In the genomic region with DNA sequence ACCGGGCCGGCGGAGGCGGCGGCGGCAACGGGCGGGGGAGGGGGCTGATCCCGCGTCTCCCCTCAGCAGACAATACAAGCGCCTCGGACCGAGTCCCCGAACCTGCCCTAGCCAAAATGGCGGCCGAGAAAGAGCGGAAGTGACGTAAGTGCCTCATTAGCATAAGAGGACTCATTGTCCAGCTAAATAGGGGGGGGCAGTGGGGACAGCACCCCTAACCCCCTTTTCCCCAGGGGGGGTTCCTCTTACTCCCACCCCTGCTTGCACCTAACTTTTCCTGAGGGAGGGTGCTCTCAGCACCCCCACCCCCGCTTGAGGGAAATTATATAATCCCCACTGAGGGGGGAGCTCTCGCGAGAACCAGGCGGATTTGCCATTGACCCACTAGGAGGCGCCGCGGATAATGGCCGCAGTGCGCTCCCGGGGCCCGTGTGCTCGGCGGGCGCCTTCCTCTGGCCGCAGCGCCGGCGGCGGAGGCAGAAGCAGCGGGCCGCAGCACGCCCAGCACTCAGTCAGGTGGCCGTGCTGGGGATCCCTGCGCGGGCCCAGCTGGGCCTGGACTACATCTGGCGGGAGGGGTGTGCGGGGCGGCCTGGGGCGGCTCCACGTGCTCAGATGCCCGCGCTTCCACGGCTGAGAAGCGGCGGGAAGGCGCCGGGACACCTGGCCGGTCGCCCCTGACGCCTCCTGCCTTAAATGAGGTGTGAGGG, we compare ENCODE assay signal across 8 cellular contexts. TPM values are rescaled to one million over a fixed set of nuclear protein-coding genes. Genes with fewer than 3 reads are reported as not detected.
A peak's percentile ranks its signal among the peaks of the same experiment; 100 is the strongest.
DNase-seq lines count a peak whose midpoint lies in the region; ATAC-seq and TF ChIP-seq lines count a peak whose summit lies in the region.

ADNP (minus strand) TSS at position 132 of the 710 bp plus-strand sequence. CDS start 27,441 bp downstream, outside the sequence.

- H3K9me3 ChIP-seq in lung (ENCODE audit: control insufficient read depth in 2 of 2, insufficient read depth in 1 of 2, low read length in 1 of 2): no peaks in the 10 kb centered on the region

- H3K36me3 ChIP-seq in lung (ENCODE audit: control insufficient read depth in 2 of 2, insufficient read depth in 2 of 2, low read length in 2 of 2): peaks cover 2 to 5% of the 10 kb centered on the region in 2 donors

- peak; percentile 49 for ATAC-seq in GM19468 (IDR thresholded peaks at IDR 0.05; ENCODE audit: extremely low read depth, unreplicated experiment)
- peak; percentile 88 for ATAC-seq in lung (ENCODE audit: insufficient read depth, low FRiP score)

- H3K27ac ChIP-seq in lung (ENCODE audit: low read depth in 1 of 2, low read length in 1 of 2): peak within 1 kb of the TSS; percentile 95 to 100

- peak; percentile 92 for DNase-seq in COLO668 (lab: John Stamatoyannopoulos, UW; ENCODE audit: unreplicated experiment)
- peak; percentile 98 for DNase-seq in HT-29 (ENCODE audit: low spot score)
- peak; percentile 44 for DNase-seq in NK-92 (lab: John Stamatoyannopoulos, UW; ENCODE audit: unreplicated experiment)
- peak; percentile 71 to 76 for DNase-seq in activated CD8-positive, alpha-beta memory T cell treated with anti-CD3 and anti-CD28 coated beads for 1 hour (ENCODE audit: extremely low read depth in 1 of 2, low read depth in 1 of 2)
- DNase-seq in effector CD4-positive, alpha-beta T cell: peak; percentile 86
- DNase-seq in lung (ENCODE audit: low spot score): peak; percentile 92
- peak; percentile 77 to 81 (median 80) for DNase-seq in stimulated activated CD4-positive, alpha-beta T cell treated with anti-CD3 and anti-CD28 coated beads, TNF-alpha, amount 100 ng/mL, for 24 hours (ENCODE audit: low read depth in 3 of 3)

- TF ChIP-seq CTCF in lung (IDR thresholded peaks at IDR 0.05; ENCODE audit: control extremely low read depth, extremely low read depth): peak; percentile 44

- H3K4me1 ChIP-seq in lung (ENCODE audit: control insufficient read depth in 2 of 2, insufficient read depth in 2 of 2, low read length in 2 of 2): peaks cover 5 to 11% of the 10 kb centered on the region in 2 donors

- H3K4me3 ChIP-seq in lung: peak within 1 kb of the TSS; percentile 98

- WGBS in lung, 2 donors: 1% methylated on average over 51 to 58 of the region's 58 CpGs

- H3K27me3 ChIP-seq in lung (ENCODE audit: control insufficient read depth, insufficient read depth): no peaks in the 10 kb centered on the region

RNA-seq across cellular contexts. Expression of gene ADNP, which starts in this region (rescaled TPM):
- 37.2 and 43.3 TPM in 2 replicates for total RNA-seq in HT-29 (2014; rRNA removed; shearing (Covaris generic))
- total RNA-seq in lung: 10 to 100 TPM; 49.0 to 81.5 TPM
- polyA plus RNA-seq in lung: 10 to 100 TPM; 18.0 to 33.9 TPM

Comparison
In these comparisons a context has a peak if more than half of its experiments do, and no peak if none do; other contexts are left out.
1. Peak in every context shown above with its lines: DNase-seq, ATAC-seq, H3K4me3 ChIP-seq and H3K27ac ChIP-seq.
2. DNase-seq: peak in every context shown above with its lines; median percentile 98 in HT-29; 92 in COLO668; 92 in lung; 86 in effector CD4-positive, alpha-beta T cell; 80 in stimulated activated CD4-positive, alpha-beta T cell treated with anti-CD3 and anti-CD28 coated beads, TNF-alpha, amount 100 ng/mL, for 24 hours; 74 in activated CD8-positive, alpha-beta memory T cell treated with anti-CD3 and anti-CD28 coated beads for 1 hour; 44 in NK-92.